In the genomic region with DNA sequence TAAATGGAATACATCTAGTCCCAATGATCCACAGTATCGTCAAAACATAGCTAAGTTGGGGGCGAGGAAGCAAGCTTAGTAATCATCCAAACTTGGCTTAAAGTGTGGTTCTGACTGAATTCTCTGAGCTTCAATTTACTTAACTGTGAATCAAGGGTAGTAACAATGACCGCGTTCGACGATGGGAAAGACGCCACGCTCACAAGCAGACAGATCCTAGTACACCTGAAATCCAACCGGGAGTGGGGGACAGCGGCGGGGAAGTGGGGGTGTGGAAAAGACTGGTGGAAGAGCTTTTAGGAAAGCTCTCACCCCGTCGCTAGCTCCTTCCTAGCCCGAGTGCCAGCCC, we compare ENCODE assay signal across 8 cellular contexts. TPM values are rescaled to one million over a fixed set of nuclear protein-coding genes. Genes with fewer than 3 reads are reported as not detected.
DNase-seq lines count a peak whose midpoint lies in the region; ATAC-seq and TF ChIP-seq lines count a peak whose summit lies in the region.

No MANE protein-coding gene starts in this region.

- peak overlapping the region; percentile 99 for H3K27ac Mint-ChIP-seq in activated T-helper 17 cell treated with anti-CD3 and anti-CD28 coated beads, Interleukin-2, amount 50 U/mL, for 72 hours

- H3K27me3 Mint-ChIP-seq in activated T-helper 17 cell treated with anti-CD3 and anti-CD28 coated beads, Interleukin-2, amount 50 U/mL, for 72 hours, result no peaks in the 10 kb centered on the region

- in situ Hi-C loops in KBM-7 (cut with MboI; ENCODE audit: low pct_unique_long_range_greater_than_20kb, low sequenced_read_pairs), result no loop called here

- H3K27ac ChIP-seq in temporal lobe (ENCODE audit: low read depth, low read length), result peak overlapping the region; percentile 14

- no peak for DNase-seq in GM12864 (ENCODE audit: low read depth)
- DNase-seq in inferior parietal cortex (ENCODE audit: extremely low spot score), result peak; percentile 17
- no peak for DNase-seq in iPS-NIHi7 (ENCODE audit: extremely low spot score)
- DNase-seq in KBM-7, result no peak

- peaks cover 4% of the 10 kb centered on the region for H3K9me3 Mint-ChIP-seq in activated T-helper 17 cell treated with anti-CD3 and anti-CD28 coated beads, Interleukin-2, amount 50 U/mL, for 72 hours

- no peak for TF ChIP-seq CTCF in GM12864 (IDR thresholded peaks at IDR 0.05; ENCODE audit: low read depth, low read length, missing control alignments)

- H3K4me3 ChIP-seq in GM12864 (ENCODE audit: low read depth, low read length), result peak overlapping the region; percentile 65

- peak; percentile 20 for ATAC-seq in HG02970 (IDR thresholded peaks at IDR 0.05; ENCODE audit: low FRiP score, unreplicated experiment)
- peak; percentile 18 for ATAC-seq in activated T-helper 17 cell treated with anti-CD3 and anti-CD28 coated beads, Interleukin-2, amount 50 U/mL, for 72 hours (replicated peaks)
- no peak for ATAC-seq in esophagus mucosa

- peaks cover 34% of the 10 kb centered on the region for H3K36me3 Mint-ChIP-seq in activated T-helper 17 cell treated with anti-CD3 and anti-CD28 coated beads, Interleukin-2, amount 50 U/mL, for 72 hours (ENCODE audit: low read depth)

- peak overlapping the region; percentile 98 for H3K4me3 Mint-ChIP-seq in activated T-helper 17 cell treated with anti-CD3 and anti-CD28 coated beads, Interleukin-2, amount 50 U/mL, for 72 hours

- H3K4me1 Mint-ChIP-seq in activated T-helper 17 cell treated with anti-CD3 and anti-CD28 coated beads, Interleukin-2, amount 50 U/mL, for 72 hours, result peaks cover 35% of the 10 kb centered on the region

RNA-seq across cellular contexts. Expression of a gene that starts 0.4 kb away (rescaled TPM):
- total RNA-seq in activated T-helper 17 cell treated with anti-CD3 and anti-CD28 coated beads, Interleukin-2, amount 50 U/mL, for 72 hours, result 10 to 100 TPM; 59.1 to 81.9 TPM
- total RNA-seq in temporal lobe (41.3 TPM), esophagus mucosa (46.0 TPM)

RNA-seq across cellular contexts. Expression of a gene that starts 57.8 kb away (rescaled TPM):
- total RNA-seq in activated T-helper 17 cell treated with anti-CD3 and anti-CD28 coated beads, Interleukin-2, amount 50 U/mL, for 72 hours, result 1 to 10 TPM; 2.1 to 4.3 TPM
- total RNA-seq in temporal lobe (19.2 TPM), esophagus mucosa (10.2 TPM)
